8 cellular contexts compared by ENCODE assay signal in the genomic region with DNA sequence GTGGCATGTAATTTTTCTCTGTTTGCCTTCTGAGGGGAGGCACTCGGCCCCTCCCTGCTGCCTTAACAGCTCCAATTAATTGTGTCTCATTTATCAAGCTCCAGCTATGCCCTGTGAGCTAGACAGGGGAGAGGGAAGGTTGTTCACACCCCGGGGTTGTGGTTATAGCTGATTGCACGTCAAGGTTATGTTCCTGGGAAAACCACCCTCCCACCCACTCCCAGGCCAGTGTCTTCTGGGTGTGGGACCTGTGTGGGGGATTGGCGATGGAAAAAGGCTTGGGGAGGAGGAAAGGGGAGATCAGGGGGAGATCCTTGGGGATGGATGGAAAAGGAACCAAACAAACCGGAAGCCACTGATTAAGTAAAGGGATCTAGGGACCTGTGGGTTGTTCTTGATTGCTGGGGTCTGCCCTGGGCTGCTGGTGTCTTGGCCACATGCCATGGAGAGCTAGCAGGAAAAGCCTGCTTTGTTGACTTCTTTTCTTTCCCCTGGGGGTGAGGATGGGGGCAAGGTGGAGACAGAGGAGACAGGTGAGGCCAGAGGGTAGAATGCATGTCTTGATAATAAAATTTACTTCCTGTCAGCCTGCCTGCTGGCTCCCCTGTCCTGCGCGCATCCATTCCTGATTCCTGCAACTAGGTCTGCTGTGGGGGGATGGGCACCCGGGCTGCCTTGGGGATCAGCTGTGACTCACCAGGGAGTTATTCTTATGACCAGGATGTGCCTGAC. TPM values are rescaled to one million over a fixed set of nuclear protein-coding genes. Genes with fewer than 3 reads are reported as not detected.
DNase-seq lines count a peak whose midpoint lies in the region; ATAC-seq and TF ChIP-seq lines count a peak whose summit lies in the region.

No MANE protein-coding gene starts in this region.

- peaks cover 7% of the 10 kb centered on the region for H3K36me3 ChIP-seq in lower lobe of right lung

- H3K27me3 ChIP-seq in lower lobe of right lung (ENCODE audit: low read depth): no peaks in the 10 kb centered on the region

- H3K9me3 ChIP-seq in lower lobe of right lung: no peaks in the 10 kb centered on the region

- intact Hi-C loops in lower lobe of right lung (cut with DNase I): no loop called here

- DNase-seq in Daoy (ENCODE audit: low read depth) (peak; percentile 97), MV-4-11 (lab: John Stamatoyannopoulos, UW) (peak; percentile 37), T-helper 9 cell (peak; percentile 26), dermis blood vessel endothelial cell (peak; percentile 90), lower lobe of right lung (peak; percentile 82)
- DNase-seq in stimulated activated naive CD4-positive, alpha-beta T cell treated with Interleukin-2 at 50 U/mL for 16 hours (lab: John Stamatoyannopoulos, UW): peak; percentile 39

- H3K4me1 ChIP-seq in lower lobe of right lung: peaks cover 41% of the 10 kb centered on the region

- no peak for TF ChIP-seq CTCF in lower lobe of right lung (IDR thresholded peaks at IDR 0.05)

- ATAC-seq in lower lobe of right lung (peak; percentile 80 to 82), GM21529 (IDR thresholded peaks at IDR 0.05; ENCODE audit: unreplicated experiment) (no peak), HG02840 (IDR thresholded peaks at IDR 0.05; ENCODE audit: low FRiP score, unreplicated experiment) (no peak)

- no peak overlapping the region for H3K4me3 ChIP-seq in lower lobe of right lung

- H3K27ac ChIP-seq in lower lobe of right lung: peak overlapping the region; percentile 37

RNA-seq across cellular contexts. Expression of a gene that starts 14.1 kb away (rescaled TPM):
- total RNA-seq in Daoy (2014; rRNA removed; shearing (Covaris generic)): 1.5 and 1.6 TPM in 2 replicates
- 0.05 and 0.17 TPM in 2 replicates for total RNA-seq in dermis blood vessel endothelial cell
- total RNA-seq in lower lobe of right lung: 74.0 TPM

Comparison
In these comparisons a context has a peak if more than half of its experiments do, and no peak if none do; other contexts are left out.
1. DNase-seq: peak in every context shown above with its lines; median percentile 97 in Daoy; 90 in dermis blood vessel endothelial cell; 82 in lower lobe of right lung; 39 in stimulated activated naive CD4-positive, alpha-beta T cell treated with Interleukin-2 at 50 U/mL for 16 hours; 37 in MV-4-11; 26 in T-helper 9 cell.
2. ATAC-seq: peak in lower lobe of right lung (2 of 2); none in GM21529 (single experiment) and HG02840 (single experiment).
3. RNA of a gene that starts 14.1 kb away (total RNA-seq): 74.0 TPM in lower lobe of right lung (single experiment); 1.5 to 1.6 TPM in Daoy and 0.05 to 0.17 TPM in dermis blood vessel endothelial cell; every median in the first group is over 10 times any median in the second.